ENCODE assay signal across 16 cellular contexts in the genomic region with DNA sequence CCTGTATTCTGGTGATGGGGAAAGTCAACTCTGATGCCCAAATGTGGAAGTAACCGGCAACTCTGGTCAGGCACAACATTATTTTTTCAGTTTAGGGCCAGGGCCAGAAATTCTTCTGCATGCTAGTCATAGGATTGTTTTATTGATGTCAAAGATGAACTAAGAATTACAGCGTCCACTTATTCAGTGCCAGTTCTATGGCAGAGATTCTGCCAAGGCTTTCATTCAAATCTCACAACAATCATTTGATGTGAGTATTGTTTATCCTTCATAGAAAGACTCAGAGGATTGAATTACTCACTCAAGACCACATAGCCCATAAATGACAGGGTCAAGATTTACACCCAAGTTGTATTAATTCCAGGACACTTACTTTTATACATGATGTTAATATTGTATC.
DNase-seq lines count a peak whose midpoint lies in the region; ATAC-seq and TF ChIP-seq lines count a peak whose summit lies in the region.
"Had no signal": no experiment of that assay in that cellular context is flagged by ENCODE, and none has a peak within 500 bp of the region (broad histone marks: within the 10 kb centered on the region; RNA-seq: fewer than 3 reads in every experiment).

No MANE protein-coding gene starts in this region.

- H3K4me3 Mint-ChIP-seq in endodermal cell: no peak overlapping the region
- H3K4me3 Mint-ChIP-seq: activated CD8-positive, alpha-beta T cell treated with anti-CD3 and anti-CD28 coated beads for 36 hours had no signal

- DNase-seq in HEK293T (ENCODE audit: extremely low spot score): no peak
- DNase-seq in astrocyte of the cerebellum (ENCODE audit: low read depth): peak; percentile 46
- peak; percentile 9 to 39 for DNase-seq in foreskin keratinocyte
- no peak for DNase-seq in aorta
- no peak for DNase-seq in endodermal cell
- no peak for DNase-seq in NCI-H2107 treated with DMSO at 0.1 percent for 48 hours (lab: John Stamatoyannopoulos, UW; ENCODE audit: unreplicated experiment)
- DNase-seq: activated CD8-positive, alpha-beta T cell treated with anti-CD3 and anti-CD28 coated beads for 36 hours; body of pancreas; effector CD8-positive, alpha-beta T cell; GF-D8; glutamatergic neuron; Kasumi-1; kidney; NCI-H187 treated with DMSO at 0.1 percent for 48 hours; ovary had no signal

- ATAC-seq in foreskin keratinocyte (no peak), aorta (ENCODE audit: low FRiP score) (peak; percentile 67), HG03565 (IDR thresholded peaks at IDR 0.05; ENCODE audit: unreplicated experiment) (no peak)
- ATAC-seq: activated CD8-positive, alpha-beta T cell treated with anti-CD3 and anti-CD28 coated beads for 36 hours; body of pancreas had no signal

- in situ Hi-C loops in astrocyte of the cerebellum (cut with HindIII; ENCODE audit: low sequenced_read_pairs): no loop called here

- peaks cover 8% of the 10 kb centered on the region for H3K36me3 Mint-ChIP-seq in endodermal cell (ENCODE audit: low read depth)

- H3K27ac ChIP-seq in foreskin keratinocyte (no peak overlapping the region), aorta (ENCODE audit: low read depth in 1 of 2, low read length in 2 of 2) (peak overlapping the region in 1 of 2 donors; percentile 80), endodermal cell (ENCODE audit: low read depth, low read length) (no peak overlapping the region)
- H3K27ac ChIP-seq: body of pancreas, ovary had no signal

- H3K27ac Mint-ChIP-seq in endodermal cell: no peak overlapping the region
- H3K27ac Mint-ChIP-seq: activated CD8-positive, alpha-beta T cell treated with anti-CD3 and anti-CD28 coated beads for 36 hours had no signal

- no peaks in the 10 kb centered on the region for H3K4me1 ChIP-seq in foreskin keratinocyte
- H3K4me1 ChIP-seq in aorta (ENCODE audit: control insufficient read depth in 1 of 2, insufficient read depth in 2 of 2, low read length in 2 of 2): peaks cover 2 to 3% of the 10 kb centered on the region in 2 donors
- H3K4me1 ChIP-seq in endodermal cell (ENCODE audit: control insufficient read depth, insufficient read depth, low read length): peaks cover 3% of the 10 kb centered on the region
- H3K4me1 ChIP-seq: body of pancreas had no signal

- H3K4me1 Mint-ChIP-seq in endodermal cell: peaks cover 9% of the 10 kb centered on the region

- POLR2A ChIA-PET in HEK293T (lab: Yijun Ruan, JAX): no interaction called here

- CTCF ChIA-PET in HEK293T (lab: Yijun Ruan, JAX): interaction anchor here (0.7 kb wide), 1 partner anchor 110 kb away, joined by 3 read pairs; no protein-coding TSS in a partner anchor

- H3K9ac ChIP-seq in endodermal cell (ENCODE audit: extremely low read depth, low read length, poor library complexity, severe bottlenecking): no peak overlapping the region

- H3K27me3 ChIP-seq in foreskin keratinocyte (peaks cover 4% of the 10 kb centered on the region), aorta (ENCODE audit: control insufficient read depth in 1 of 2, insufficient read depth in 2 of 2, low read length in 1 of 2) (no peaks in the 10 kb centered on the region), endodermal cell (ENCODE audit: control insufficient read depth, insufficient read depth, low read length, poor library complexity, severe bottlenecking) (no peaks in the 10 kb centered on the region)
- H3K27me3 ChIP-seq: body of pancreas, ovary had no signal

- H3K4me3 ChIP-seq in astrocyte of the cerebellum (ENCODE audit: low read depth, low read length) (no peak overlapping the region), aorta (ENCODE audit: low read length in 2 of 2) (no peak overlapping the region), endodermal cell (ENCODE audit: low read length) (no peak overlapping the region)
- H3K4me3 ChIP-seq: body of pancreas, ovary had no signal

- 6% methylated on average over 2 of the region's 2 CpGs for WGBS in aorta, 2 donors
- 98 to 100% methylated on average over 1 to 2 of the region's 2 CpGs for WGBS in endodermal cell (ENCODE audit: insufficient coverage in 1 of 2, insufficient read length in 1 of 2), 2 experiments

- H3K9me3 ChIP-seq in aorta (ENCODE audit: control insufficient read depth, low read length): no peaks in the 10 kb centered on the region
- H3K9me3 ChIP-seq in endodermal cell (ENCODE audit: control insufficient read depth, low read length): peaks cover 8% of the 10 kb centered on the region

- peaks cover 12% of the 10 kb centered on the region for H3K9me3 Mint-ChIP-seq in endodermal cell

- H3K36me3 ChIP-seq in aorta (ENCODE audit: control insufficient read depth in 1 of 2, insufficient read depth in 2 of 2, low read length in 1 of 2) (no peaks in the 10 kb centered on the region), endodermal cell (ENCODE audit: control insufficient read depth, insufficient read depth, low read length) (no peaks in the 10 kb centered on the region)
- H3K36me3 ChIP-seq: ovary had no signal

- intact Hi-C loops in aorta (cut with DNase I): loop anchor here (10.0 kb wide), 1 partner anchor 64 kb away; no protein-coding TSS in a partner anchor

- TF ChIP-seq CTCF in astrocyte of the cerebellum (IDR thresholded peaks at IDR 0.05; ENCODE audit: low read depth, low read length, missing control alignments) (no peak), foreskin keratinocyte (conservative IDR thresholded peaks at IDR 0.05) (no peak), endodermal cell (conservative IDR thresholded peaks at IDR 0.05) (no peak)

- peaks cover 2% of the 10 kb centered on the region for H3K27me3 Mint-ChIP-seq in endodermal cell (ENCODE audit: insufficient read depth)

TF ChIP-seq in HEK293T, 16 proteins besides CTCF, POLR2A, EP300 and RAD21:
- TF ChIP-seq LEF1 (IDR thresholded peaks at IDR 0.05; ENCODE audit: borderline replicate concordance) (no peak), CTBP1 (IDR thresholded peaks at IDR 0.05; ENCODE audit: borderline replicate concordance) (no peak), L3MBTL2 (conservative IDR thresholded peaks at IDR 0.05) (no peak), BHLHE40 (IDR thresholded peaks at IDR 0.05; ENCODE audit: borderline replicate concordance) (no peak), HDGF (IDR thresholded peaks at IDR 0.05; ENCODE audit: borderline replicate concordance) (no peak), FOXK2 (IDR thresholded peaks at IDR 0.05) (no peak), SUZ12 (IDR thresholded peaks at IDR 0.05) (no peak)
- TF ChIP-seq, protein P1, sequence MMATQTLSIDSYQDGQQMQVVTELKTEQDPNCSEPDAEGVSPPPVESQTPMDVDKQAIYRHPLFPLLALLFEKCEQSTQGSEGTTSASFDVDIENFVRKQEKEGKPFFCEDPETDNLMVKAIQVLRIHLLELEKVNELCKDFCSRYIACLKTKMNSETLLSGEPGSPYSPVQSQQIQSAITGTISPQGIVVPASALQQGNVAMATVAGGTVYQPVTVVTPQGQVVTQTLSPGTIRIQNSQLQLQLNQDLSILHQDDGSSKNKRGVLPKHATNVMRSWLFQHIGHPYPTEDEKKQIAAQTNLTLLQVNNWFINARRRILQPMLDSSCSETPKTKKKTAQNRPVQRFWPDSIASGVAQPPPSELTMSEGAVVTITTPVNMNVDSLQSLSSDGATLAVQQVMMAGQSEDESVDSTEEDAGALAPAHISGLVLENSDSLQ (IDR thresholded peaks at IDR 0.05): peak; percentile 65
TF ChIP-seq in HEK293T: peak in this region for 1.

Comparison
In these comparisons a context has a peak if more than half of its experiments do, and no peak if none do; other contexts are left out.
1. DNase-seq: peak in astrocyte of the cerebellum (single experiment) and foreskin keratinocyte (2 of 2); none in HEK293T (single experiment), aorta (0 of 2), endodermal cell (single experiment) and NCI-H2107 treated with DMSO at 0.1 percent for 48 hours (single experiment).